In the genomic region with DNA sequence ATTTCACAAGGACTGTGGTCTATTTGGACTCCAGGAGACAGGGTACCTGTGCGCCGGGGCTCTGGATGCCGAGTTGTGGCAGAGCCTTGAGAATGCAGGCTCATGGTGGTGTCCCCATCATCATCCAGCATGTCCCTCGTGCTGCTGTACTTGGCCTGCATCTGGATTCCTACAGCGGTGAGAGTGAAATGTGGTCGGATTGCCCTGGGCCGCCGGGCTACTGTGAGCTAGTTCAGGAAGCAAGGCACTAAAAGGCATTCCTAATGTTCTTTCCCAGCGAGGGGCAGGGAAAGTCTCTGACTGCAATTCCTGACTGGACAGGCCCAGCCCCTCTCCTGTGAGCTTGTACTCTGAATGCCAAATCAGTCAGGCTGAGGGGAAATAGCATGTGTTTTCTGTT, we compare ENCODE assay signal across 13 cellular contexts. TPM values are rescaled to one million over a fixed set of nuclear protein-coding genes. Genes with fewer than 3 reads are reported as not detected.
DNase-seq lines count a peak whose midpoint lies in the region; FAIRE-seq and TF ChIP-seq lines count a peak whose summit lies in the region.
"Had no signal": no experiment of that assay in that cellular context is flagged by ENCODE, and none has a peak within 500 bp of the region (broad histone marks: within the 10 kb centered on the region; RNA-seq: fewer than 3 reads in every experiment).

A gene with protein sequence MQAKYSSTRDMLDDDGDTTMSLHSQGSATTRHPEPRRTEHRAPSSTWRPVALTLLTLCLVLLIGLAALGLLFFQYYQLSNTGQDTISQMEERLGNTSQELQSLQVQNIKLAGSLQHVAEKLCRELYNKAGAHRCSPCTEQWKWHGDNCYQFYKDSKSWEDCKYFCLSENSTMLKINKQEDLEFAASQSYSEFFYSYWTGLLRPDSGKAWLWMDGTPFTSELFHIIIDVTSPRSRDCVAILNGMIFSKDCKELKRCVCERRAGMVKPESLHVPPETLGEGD (minus strand): TSS at position 224 of the 400 bp plus-strand sequence. CDS start 63 bp downstream, at position 161.

- no peak within 1 kb of the TSS for H3K4me3 ChIP-seq in H7 (ENCODE audit: insufficient read depth, low read depth, low read length)
- no peak within 1 kb of the TSS for H3K4me3 ChIP-seq in keratinocyte (ENCODE audit: control insufficient read depth in 2 of 3, extremely low read depth in 1 of 3, insufficient read depth in 2 of 3, low read depth in 1 of 3, low read length in 3 of 3)

- no peaks in the 10 kb centered on the region for H3K9me3 ChIP-seq in keratinocyte (ENCODE audit: control insufficient read depth, low read depth, low read length)

- H3K36me3 ChIP-seq in H7 (replicated peaks; ENCODE audit: control insufficient read depth, insufficient read depth, low read length) (no peaks in the 10 kb centered on the region), keratinocyte (ENCODE audit: control insufficient read depth in 2 of 2, extremely low read depth in 1 of 2, insufficient read depth in 2 of 2, low read length in 2 of 2) (no peaks in the 10 kb centered on the region)

- H3K9ac ChIP-seq in keratinocyte (ENCODE audit: control insufficient read depth, extremely low read depth, insufficient read depth, low read length), result no peak within 1 kb of the TSS

- no peaks in the 10 kb centered on the region for H3K9me1 ChIP-seq in keratinocyte (ENCODE audit: control insufficient read depth, extremely low read depth, insufficient read depth, low read length)

- no peaks in the 10 kb centered on the region for H3K4me1 ChIP-seq in keratinocyte (ENCODE audit: control insufficient read depth, extremely low read depth, insufficient read depth, low read length)

- H3K27me3 ChIP-seq in H7 (ENCODE audit: control insufficient read depth, insufficient read depth, low read length) (no peaks in the 10 kb centered on the region), keratinocyte (ENCODE audit: control insufficient read depth, extremely low read depth, insufficient read depth, low read length) (no peaks in the 10 kb centered on the region)

- no peak within 1 kb of the TSS for H3K27ac ChIP-seq in keratinocyte (ENCODE audit: control insufficient read depth, insufficient read depth, low read length)

- peak within 1 kb of the TSS; percentile 52 for H2AFZ ChIP-seq in keratinocyte (ENCODE audit: control insufficient read depth, low read length)

- dilution Hi-C loops in keratinocyte (cut with MboI; ENCODE audit: extremely low pct_ligation_motif_present, low sequenced_read_pairs), result no loop called here

- in situ Hi-C loops in KBM-7 (cut with MboI; ENCODE audit: low pct_unique_long_range_greater_than_20kb, low sequenced_read_pairs), result no loop called here

- no peak for FAIRE-seq in keratinocyte (lab: Jason Lieb, UNC)

- no peaks in the 10 kb centered on the region for H4K20me1 ChIP-seq in keratinocyte (ENCODE audit: control insufficient read depth, extremely low read depth, insufficient read depth, low read length)

- H3K79me2 ChIP-seq in keratinocyte (ENCODE audit: control insufficient read depth, insufficient read depth, low read length), result no peaks in the 10 kb centered on the region

- no peak for TF ChIP-seq CTCF in keratinocyte (optimal IDR thresholded peaks at IDR 0.05 in 1 of 3, IDR thresholded peaks at IDR 0.05 in 1 of 3, conservative IDR thresholded peaks at IDR 0.05 in 1 of 3; ENCODE audit: extremely low read depth in 1 of 3, insufficient read depth in 2 of 3, low read length in 3 of 3)

- H3K4me2 ChIP-seq in keratinocyte (ENCODE audit: control insufficient read depth, extremely low read depth, insufficient read depth, low read depth, low read length), result no peak within 1 kb of the TSS

- peak; percentile 20 for DNase-seq in H7
- peak; percentile 68 to 84 for DNase-seq in dermis microvascular lymphatic vessel endothelial cell (ENCODE audit: low read depth in 2 of 2)
- no peak for DNase-seq in keratinocyte (ENCODE audit: low read depth, low spot score)
- peak; percentile 26 for DNase-seq in smooth muscle cell of the brain vasculature (ENCODE audit: low read depth, low spot score)
- no peak for DNase-seq in KBM-7
- no peak for DNase-seq in DMS114 treated with DMSO at 0.1 percent for 48 hours (lab: John Stamatoyannopoulos, UW; ENCODE audit: unreplicated experiment)
- no peak for DNase-seq in NCI-H2196 treated with DMSO at 0.1 percent for 48 hours (lab: John Stamatoyannopoulos, UW; ENCODE audit: unreplicated experiment)
- DNase-seq in NCI-H1930 (lab: John Stamatoyannopoulos, UW), result no peak
- DNase-seq: activated naive CD4-positive, alpha-beta T cell; CD4-positive, CD25-positive, alpha-beta regulatory T cell; NCI-H345; stimulated activated naive CD8-positive, alpha-beta T cell treated with anti-CD3 and anti-CD28 coated beads, Interleukin-15, amount 100 ng/mL, for 72 hours had no signal

RNA-seq across cellular contexts. Expression of the gene that starts here (rescaled TPM):
- not detected in 2 replicates for total RNA-seq in H7 (2014; rRNA removed; shearing (Covaris generic))
- 12.1 and 14.9 TPM in 2 replicates for total RNA-seq in dermis microvascular lymphatic vessel endothelial cell
- polyA plus RNA-seq in keratinocyte, result 0.05 TPM in 1 of 3 replicates, not detected in the others
- polyA plus RNA-seq in keratinocyte (2011; ENCODE audit: low read depth), result not detected
- polyA plus RNA-seq in keratinocyte (2011; cell fraction: cytosol; rRNA removed), result not detected in 2 replicates
- not detected in 2 replicates for polyA plus RNA-seq in keratinocyte (2011; cell fraction: nucleus; rRNA removed)
- polyA plus RNA-seq in keratinocyte (2012; ENCODE audit: low replicate concordance), result not detected in 2 replicates
- polyA minus RNA-seq in keratinocyte, result not detected in 3 replicates
- not detected for polyA minus RNA-seq in keratinocyte (2011; cell fraction: cytosol; rRNA and poly(A)+ RNA removed)
- polyA minus RNA-seq in keratinocyte (2011; cell fraction: nucleus; rRNA and poly(A)+ RNA removed), result not detected in 2 replicates
- total RNA-seq: CD4-positive, CD25-positive, alpha-beta regulatory T cell had no signal
- polyA plus RNA-seq: CD4-positive, CD25-positive, alpha-beta regulatory T cell; neural cell had no signal

Comparison
In these comparisons a context has a peak if more than half of its experiments do, and no peak if none do; other contexts are left out.
1. RNA of the gene that starts here (total RNA-seq): 12.1 to 14.9 TPM in dermis microvascular lymphatic vessel endothelial cell; not detected in H7; every median in the first group is over 10 times any median in the second.
2. Peak in DNase-seq in H7; RNA of the gene not detected or under 1 TPM.
3. DNase-seq: peak in dermis microvascular lymphatic vessel endothelial cell (2 of 2) and smooth muscle cell of the brain vasculature (single experiment); none in keratinocyte (single experiment), KBM-7 (single experiment), DMS114 treated with DMSO at 0.1 percent for 48 hours (single experiment), NCI-H2196 treated with DMSO at 0.1 percent for 48 hours (single experiment) and NCI-H1930 (0 of 2).